In the genomic region with DNA sequence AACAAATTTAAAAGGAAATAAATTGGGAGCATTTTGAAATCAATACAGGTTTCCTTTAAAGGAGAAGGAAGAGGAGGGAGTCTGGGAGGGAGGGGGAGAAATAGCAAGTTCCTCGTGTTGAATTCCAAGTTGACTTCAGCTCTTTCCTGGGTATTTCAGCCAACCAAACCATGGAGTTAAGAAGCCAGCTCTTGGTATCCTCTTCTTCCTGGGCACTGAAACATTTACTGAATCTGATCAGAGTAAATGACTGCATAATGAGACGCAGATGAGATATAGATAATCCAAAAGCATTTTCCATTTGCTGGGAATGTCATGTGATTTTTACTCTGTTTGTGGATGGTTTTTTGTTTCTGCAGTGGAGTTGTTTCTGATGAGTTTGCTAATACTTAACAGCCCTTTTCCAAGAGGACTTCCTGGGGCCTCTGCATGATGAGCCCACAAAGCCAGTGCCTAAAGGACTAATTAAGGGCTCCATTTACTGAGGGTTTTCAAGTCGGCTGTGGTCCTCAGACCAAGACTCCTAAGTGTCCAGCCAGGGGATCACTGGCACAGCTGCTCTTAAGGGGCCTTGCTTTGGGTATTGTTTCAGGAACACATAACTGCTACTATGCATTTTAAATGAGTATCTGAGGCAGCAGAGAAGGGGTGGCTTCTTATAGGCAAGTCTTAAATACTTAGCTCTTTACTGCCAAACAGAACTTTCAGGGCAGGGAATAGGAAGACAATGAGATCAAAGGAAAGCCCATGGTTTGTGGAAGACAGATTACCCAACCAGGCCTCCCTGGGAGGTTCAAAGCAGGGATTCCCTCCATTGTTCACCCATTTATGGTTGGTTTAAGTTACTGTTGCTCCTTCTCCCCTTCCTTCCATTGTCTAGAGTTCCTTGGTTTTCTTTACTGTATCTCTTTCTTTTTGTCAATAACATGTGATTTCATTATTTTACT, we compare ENCODE assay signal across 2 cellular contexts.
A peak's percentile ranks its signal among the peaks of the same experiment; 100 is the strongest.
TF ChIP-seq lines count a peak whose summit lies in the region.

No MANE protein-coding gene starts in this region.

TF ChIP-seq in HepG2, 621 proteins besides CTCF, POLR2A, EP300 and RAD21 (continues in another document):
- TF ChIP-seq SP2 (CRISPR knock-in tag; IDR thresholded peaks at IDR 0.05) (no peak), POLR2AphosphoS5 (IDR thresholded peaks at IDR 0.05; ENCODE audit: low read depth, low read length) (no peak), ELK4 (CRISPR knock-in tag; IDR thresholded peaks at IDR 0.05; ENCODE audit: borderline replicate concordance) (no peak), ZKSCAN8 (CRISPR knock-in tag; IDR thresholded peaks at IDR 0.05; ENCODE audit: borderline replicate concordance) (no peak), ZSCAN25 (CRISPR knock-in tag; IDR thresholded peaks at IDR 0.05) (no peak), ZNF180 (CRISPR knock-in tag; IDR thresholded peaks at IDR 0.05; ENCODE audit: borderline replicate concordance, low read depth) (no peak), ZNF616 (CRISPR knock-in tag; IDR thresholded peaks at IDR 0.05; ENCODE audit: low read depth) (no peak), ZNF543 (CRISPR knock-in tag; IDR thresholded peaks at IDR 0.05) (no peak), PHF21A (CRISPR knock-in tag; IDR thresholded peaks at IDR 0.05) (0 out of 2 replicates have a peak, but pooled peaks have one; percentile 22), ZNF83 (CRISPR knock-in tag; IDR thresholded peaks at IDR 0.05; ENCODE audit: borderline replicate concordance) (no peak), ZBTB39 (CRISPR knock-in tag; IDR thresholded peaks at IDR 0.05) (no peak), HOXA7 (CRISPR knock-in tag; IDR thresholded peaks at IDR 0.05) (no peak), ZKSCAN5 (CRISPR knock-in tag; IDR thresholded peaks at IDR 0.05) (no peak), ZFP1 (CRISPR knock-in tag; IDR thresholded peaks at IDR 0.05) (no peak), ASH2L (IDR thresholded peaks at IDR 0.05; ENCODE audit: insufficient read length, low read depth, low read length) (no peak), ZNF138 (CRISPR knock-in tag; IDR thresholded peaks at IDR 0.05; ENCODE audit: low read depth) (no peak), ZNF550 (CRISPR knock-in tag; IDR thresholded peaks at IDR 0.05; ENCODE audit: borderline replicate concordance) (no peak), ZNF276 (CRISPR knock-in tag; IDR thresholded peaks at IDR 0.05; ENCODE audit: low read depth) (no peak)
- TF ChIP-seq, protein P1, sequence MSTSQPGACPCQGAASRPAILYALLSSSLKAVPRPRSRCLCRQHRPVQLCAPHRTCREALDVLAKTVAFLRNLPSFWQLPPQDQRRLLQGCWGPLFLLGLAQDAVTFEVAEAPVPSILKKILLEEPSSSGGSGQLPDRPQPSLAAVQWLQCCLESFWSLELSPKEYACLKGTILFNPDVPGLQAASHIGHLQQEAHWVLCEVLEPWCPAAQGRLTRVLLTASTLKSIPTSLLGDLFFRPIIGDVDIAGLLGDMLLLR (CRISPR knock-in tag; IDR thresholded peaks at IDR 0.05) = no peak

TF ChIP-seq in GM12878, 131 proteins besides CTCF, POLR2A, EP300 and RAD21:
- TF ChIP-seq HDAC6 (IDR thresholded peaks at IDR 0.05; ENCODE audit: unreplicated experiment) (no peak), NKRF (conservative IDR thresholded peaks at IDR 0.05) (no peak), EGR1 (IDR thresholded peaks at IDR 0.05; ENCODE audit: borderline replicate concordance in 1 of 2, low read depth in 2 of 2, low read length in 2 of 2) (no peak), CREB1 (IDR thresholded peaks at IDR 0.05; ENCODE audit: low read depth) (no peak), ZNF687 (IDR thresholded peaks at IDR 0.05) (no peak), MYB (IDR thresholded peaks at IDR 0.05; ENCODE audit: borderline replicate concordance, low read depth, low read length) (no peak), RELA (IDR thresholded peaks at IDR 0.05; ENCODE audit: borderline replicate concordance, partially characterized antibody) (no peak), BCL11A (IDR thresholded peaks at IDR 0.05; ENCODE audit: low read depth, low read length) (no peak), NR2F1 (conservative IDR thresholded peaks at IDR 0.05) (no peak), RB1 (IDR thresholded peaks at IDR 0.05; ENCODE audit: borderline replicate concordance) (no peak), CEBPB (IDR thresholded peaks at IDR 0.05; ENCODE audit: borderline replicate concordance in 1 of 2, low read depth in 2 of 2, low read length in 2 of 2) (no peak), ASH2L (IDR thresholded peaks at IDR 0.05; ENCODE audit: borderline replicate concordance, low read depth) (no peak), BHLHE40 (IDR thresholded peaks at IDR 0.05; ENCODE audit: borderline replicate concordance in 1 of 2, low read depth in 2 of 2, low read length in 1 of 2) (no peak), ZNF384 (IDR thresholded peaks at IDR 0.05; ENCODE audit: borderline replicate concordance, low read depth, low read length) (no peak), KDM1A (IDR thresholded peaks at IDR 0.05; ENCODE audit: borderline replicate concordance) (no peak)
- TF ChIP-seq, protein P2, sequence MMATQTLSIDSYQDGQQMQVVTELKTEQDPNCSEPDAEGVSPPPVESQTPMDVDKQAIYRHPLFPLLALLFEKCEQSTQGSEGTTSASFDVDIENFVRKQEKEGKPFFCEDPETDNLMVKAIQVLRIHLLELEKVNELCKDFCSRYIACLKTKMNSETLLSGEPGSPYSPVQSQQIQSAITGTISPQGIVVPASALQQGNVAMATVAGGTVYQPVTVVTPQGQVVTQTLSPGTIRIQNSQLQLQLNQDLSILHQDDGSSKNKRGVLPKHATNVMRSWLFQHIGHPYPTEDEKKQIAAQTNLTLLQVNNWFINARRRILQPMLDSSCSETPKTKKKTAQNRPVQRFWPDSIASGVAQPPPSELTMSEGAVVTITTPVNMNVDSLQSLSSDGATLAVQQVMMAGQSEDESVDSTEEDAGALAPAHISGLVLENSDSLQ (IDR thresholded peaks at IDR 0.05) = no peak
- TF ChIP-seq, protein P3, sequence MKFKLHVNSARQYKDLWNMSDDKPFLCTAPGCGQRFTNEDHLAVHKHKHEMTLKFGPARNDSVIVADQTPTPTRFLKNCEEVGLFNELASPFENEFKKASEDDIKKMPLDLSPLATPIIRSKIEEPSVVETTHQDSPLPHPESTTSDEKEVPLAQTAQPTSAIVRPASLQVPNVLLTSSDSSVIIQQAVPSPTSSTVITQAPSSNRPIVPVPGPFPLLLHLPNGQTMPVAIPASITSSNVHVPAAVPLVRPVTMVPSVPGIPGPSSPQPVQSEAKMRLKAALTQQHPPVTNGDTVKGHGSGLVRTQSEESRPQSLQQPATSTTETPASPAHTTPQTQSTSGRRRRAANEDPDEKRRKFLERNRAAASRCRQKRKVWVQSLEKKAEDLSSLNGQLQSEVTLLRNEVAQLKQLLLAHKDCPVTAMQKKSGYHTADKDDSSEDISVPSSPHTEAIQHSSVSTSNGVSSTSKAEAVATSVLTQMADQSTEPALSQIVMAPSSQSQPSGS (IDR thresholded peaks at IDR 0.05; ENCODE audit: low read length) = no peak
- TF ChIP-seq, protein P4, sequence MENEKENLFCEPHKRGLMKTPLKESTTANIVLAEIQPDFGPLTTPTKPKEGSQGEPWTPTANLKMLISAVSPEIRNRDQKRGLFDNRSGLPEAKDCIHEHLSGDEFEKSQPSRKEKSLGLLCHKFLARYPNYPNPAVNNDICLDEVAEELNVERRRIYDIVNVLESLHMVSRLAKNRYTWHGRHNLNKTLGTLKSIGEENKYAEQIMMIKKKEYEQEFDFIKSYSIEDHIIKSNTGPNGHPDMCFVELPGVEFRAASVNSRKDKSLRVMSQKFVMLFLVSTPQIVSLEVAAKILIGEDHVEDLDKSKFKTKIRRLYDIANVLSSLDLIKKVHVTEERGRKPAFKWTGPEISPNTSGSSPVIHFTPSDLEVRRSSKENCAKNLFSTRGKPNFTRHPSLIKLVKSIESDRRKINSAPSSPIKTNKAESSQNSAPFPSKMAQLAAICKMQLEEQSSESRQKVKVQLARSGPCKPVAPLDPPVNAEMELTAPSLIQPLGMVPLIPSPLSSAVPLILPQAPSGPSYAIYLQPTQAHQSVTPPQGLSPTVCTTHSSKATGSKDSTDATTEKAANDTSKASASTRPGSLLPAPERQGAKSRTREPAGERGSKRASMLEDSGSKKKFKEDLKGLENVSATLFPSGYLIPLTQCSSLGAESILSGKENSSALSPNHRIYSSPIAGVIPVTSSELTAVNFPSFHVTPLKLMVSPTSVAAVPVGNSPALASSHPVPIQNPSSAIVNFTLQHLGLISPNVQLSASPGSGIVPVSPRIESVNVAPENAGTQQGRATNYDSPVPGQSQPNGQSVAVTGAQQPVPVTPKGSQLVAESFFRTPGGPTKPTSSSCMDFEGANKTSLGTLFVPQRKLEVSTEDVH (IDR thresholded peaks at IDR 0.05; ENCODE audit: low read depth, partially characterized antibody) = no peak
- TF ChIP-seq, protein P5, sequence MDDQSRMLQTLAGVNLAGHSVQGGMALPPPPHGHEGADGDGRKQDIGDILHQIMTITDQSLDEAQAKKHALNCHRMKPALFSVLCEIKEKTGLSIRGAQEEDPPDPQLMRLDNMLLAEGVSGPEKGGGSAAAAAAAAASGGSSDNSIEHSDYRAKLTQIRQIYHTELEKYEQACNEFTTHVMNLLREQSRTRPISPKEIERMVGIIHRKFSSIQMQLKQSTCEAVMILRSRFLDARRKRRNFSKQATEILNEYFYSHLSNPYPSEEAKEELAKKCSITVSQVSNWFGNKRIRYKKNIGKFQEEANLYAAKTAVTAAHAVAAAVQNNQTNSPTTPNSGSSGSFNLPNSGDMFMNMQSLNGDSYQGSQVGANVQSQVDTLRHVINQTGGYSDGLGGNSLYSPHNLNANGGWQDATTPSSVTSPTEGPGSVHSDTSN (IDR thresholded peaks at IDR 0.05; ENCODE audit: insufficient replicate concordance, low read depth, low read length) = no peak
